Comparison of ENCODE assay signal across 20 cellular contexts in the genomic region with DNA sequence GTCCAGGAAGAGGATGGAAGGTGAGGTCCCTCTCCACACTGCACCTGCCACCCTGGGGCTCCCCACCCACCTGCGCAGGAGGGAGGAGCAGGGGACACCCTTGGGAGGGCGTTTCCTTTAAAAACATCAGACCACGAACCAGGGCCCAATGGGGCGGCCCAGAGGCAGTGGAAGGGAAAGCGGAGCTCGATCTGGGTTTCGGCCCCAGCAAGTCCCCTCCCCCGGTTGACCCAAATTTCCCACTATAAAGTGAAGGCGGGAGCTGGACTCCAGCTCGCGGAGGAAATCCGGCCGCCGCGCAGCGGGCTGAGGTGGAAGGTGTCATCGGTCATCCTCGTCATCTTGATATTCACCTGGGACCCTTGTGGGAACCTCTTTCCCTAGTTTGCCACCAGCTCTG.
A peak's percentile ranks its signal among the peaks of the same experiment; 100 is the strongest.
DNase-seq lines count a peak whose midpoint lies in the region; ATAC-seq and TF ChIP-seq lines count a peak whose summit lies in the region.
"Had no signal": no experiment of that assay in that cellular context is flagged by ENCODE, and none has a peak within 500 bp of the region (broad histone marks: within the 10 kb centered on the region; RNA-seq: fewer than 3 reads in every experiment).

No MANE protein-coding gene starts in this region.

- H3K4me1 Mint-ChIP-seq in activated T-cell treated with anti-CD3 and anti-CD28 coated beads, Interleukin-2, amount 50 U/mL, for 4 hours (ENCODE audit: low read depth): no peaks in the 10 kb centered on the region
- H3K4me1 Mint-ChIP-seq in type B pancreatic cell (ENCODE audit: unreplicated experiment): peaks cover 9% of the 10 kb centered on the region
- H3K4me1 Mint-ChIP-seq: central memory CD8-positive, alpha-beta T cell had no signal

- no peak for ATAC-seq in activated T-cell treated with anti-CD3 and anti-CD28 coated beads, Interleukin-2, amount 50 U/mL, for 4 hours

- peak; percentile 1 for DNase-seq in activated T-cell treated with anti-CD3 and anti-CD28 coated beads, Interleukin-2, amount 50 U/mL, for 4 hours
- no peak for DNase-seq in activated T-cell treated with anti-CD3 and anti-CD28 coated beads, Interleukin-2, amount 50 U/mL, for 48 hours
- DNase-seq in NCI-H1436 treated with DMSO at 0.1 percent for 48 hours (lab: John Stamatoyannopoulos, UW) (peak; percentile 23), mesenteric fat pad (ENCODE audit: low spot score) (peak; percentile 82), type B pancreatic cell (ENCODE audit: extremely low spot score, unreplicated experiment) (peak; percentile 67), kidney glomerular epithelial cell (lab: John Stamatoyannopoulos, UW) (no peak), SHP77 (lab: John Stamatoyannopoulos, UW) (no peak)
- DNase-seq: ACHN; activated gamma-delta T cell; DMS153; GM23248; HFFc6; Kasumi-1; MV-4-11; NCI-H1694 treated with DMSO at 0.1 percent for 48 hours; NCI-H526; stimulated activated naive CD4-positive, alpha-beta T cell; SW 1271; T-helper 9 cell had no signal

- H3K36me3 Mint-ChIP-seq in activated T-cell treated with anti-CD3 and anti-CD28 coated beads, Interleukin-2, amount 50 U/mL, for 4 hours (ENCODE audit: insufficient read depth): no peaks in the 10 kb centered on the region
- no peaks in the 10 kb centered on the region for H3K36me3 Mint-ChIP-seq in type B pancreatic cell

- no peak for TF ChIP-seq CTCF in type B pancreatic cell (conservative IDR thresholded peaks at IDR 0.05)

- no peak overlapping the region for H3K27ac Mint-ChIP-seq in type B pancreatic cell
- H3K27ac Mint-ChIP-seq: HFFc6 had no signal

- peaks cover 52% of the 10 kb centered on the region for H3K27me3 Mint-ChIP-seq in activated T-cell treated with anti-CD3 and anti-CD28 coated beads, Interleukin-2, amount 50 U/mL, for 4 hours (ENCODE audit: low read depth)
- H3K27me3 Mint-ChIP-seq in type B pancreatic cell: peaks cover 16% of the 10 kb centered on the region

- H3K9me3 Mint-ChIP-seq in activated T-cell treated with anti-CD3 and anti-CD28 coated beads, Interleukin-2, amount 50 U/mL, for 4 hours: peaks cover 6% of the 10 kb centered on the region
- H3K9me3 Mint-ChIP-seq in type B pancreatic cell: peaks cover 3% of the 10 kb centered on the region

- no peak overlapping the region for H3K4me3 Mint-ChIP-seq in activated T-cell treated with anti-CD3 and anti-CD28 coated beads, Interleukin-2, amount 50 U/mL, for 4 hours
- H3K4me3 Mint-ChIP-seq in type B pancreatic cell: no peak overlapping the region
- H3K4me3 Mint-ChIP-seq: central memory CD8-positive, alpha-beta T cell; HFFc6 had no signal

Comparison
In these comparisons a context has a peak if more than half of its experiments do, and no peak if none do; other contexts are left out.
1. DNase-seq: peak in activated T-cell treated with anti-CD3 and anti-CD28 coated beads, Interleukin-2, amount 50 U/mL, for 4 hours (single experiment), NCI-H1436 treated with DMSO at 0.1 percent for 48 hours (single experiment), mesenteric fat pad (single experiment) and type B pancreatic cell (single experiment); none in activated T-cell treated with anti-CD3 and anti-CD28 coated beads, Interleukin-2, amount 50 U/mL, for 48 hours (0 of 2), kidney glomerular epithelial cell (single experiment) and SHP77 (0 of 2).